Comparison of ENCODE assay signal across 23 cellular contexts in genomic region chr4:20028694-20029093, GRCh38.
DNase-seq lines count a peak whose midpoint lies in the region; ATAC-seq and TF ChIP-seq lines count a peak whose summit lies in the region.
"Had no signal": no experiment of that assay in that cellular context is flagged by ENCODE, and none has a peak within 500 bp of the region (broad histone marks: within the 10 kb centered on the region; RNA-seq: fewer than 3 reads in every experiment).

No MANE protein-coding gene starts in this region.

- no peaks in the 10 kb centered on the region for H3K36me3 Mint-ChIP-seq in MCF 10A (ENCODE audit: insufficient read depth, unreplicated experiment)
- H3K36me3 Mint-ChIP-seq: activated naive CD8-positive, alpha-beta T cell; CD14-positive monocyte had no signal

- no peaks in the 10 kb centered on the region for H4K20me1 ChIP-seq in Karpas-422 (ENCODE audit: insufficient read depth, low read depth, low read length)

- intact Hi-C loops in MCF 10A (cut with micrococcal nuclease), result no loop called here
- intact Hi-C loops in breast epithelium (cut with DNase I; ENCODE audit: low total_unique reads), result no loop called here

- H3K9me2 ChIP-seq in Karpas-422 (replicated peaks; ENCODE audit: insufficient read depth, low read length), result no peaks in the 10 kb centered on the region

- H3K79me2 ChIP-seq in Karpas-422 (ENCODE audit: low read length), result no peaks in the 10 kb centered on the region

- H3K4me1 Mint-ChIP-seq in MCF 10A (ENCODE audit: insufficient read depth, unreplicated experiment), result peaks cover 8% of the 10 kb centered on the region
- H3K4me1 Mint-ChIP-seq: CD14-positive monocyte, nephron had no signal

- no peak for TF ChIP-seq POLR2A in breast epithelium (IDR thresholded peaks at IDR 0.05)

- ATAC-seq in foreskin keratinocyte (peak; percentile 83), GM21447 (IDR thresholded peaks at IDR 0.05; ENCODE audit: unreplicated experiment) (no peak)
- ATAC-seq: activated CD4-positive, CD25-positive, alpha-beta regulatory T cell treated with anti-CD3 and anti-CD28 coated beads, Interleukin-2, amount 50 U/mL, for 24 hours had no signal

- H3K27me3 ChIP-seq in breast epithelium (no peaks in the 10 kb centered on the region), foreskin keratinocyte (no peaks in the 10 kb centered on the region), Karpas-422 (ENCODE audit: low read length) (no peaks in the 10 kb centered on the region)
- H3K27me3 ChIP-seq: esophagus muscularis mucosa, testis had no signal

- H3K36me3 ChIP-seq in breast epithelium (no peaks in the 10 kb centered on the region), Karpas-422 (ENCODE audit: insufficient read depth, low read length) (no peaks in the 10 kb centered on the region)
- H3K36me3 ChIP-seq: esophagus muscularis mucosa had no signal

- H3K4me1 ChIP-seq in breast epithelium (no peaks in the 10 kb centered on the region), foreskin keratinocyte (peaks cover 26% of the 10 kb centered on the region), Karpas-422 (ENCODE audit: low read length) (no peaks in the 10 kb centered on the region)
- H3K4me1 ChIP-seq: testis had no signal

- H3K9me3 ChIP-seq in breast epithelium (no peaks in the 10 kb centered on the region), Karpas-422 (ENCODE audit: low read length) (peaks cover 26% of the 10 kb centered on the region)
- H3K9me3 ChIP-seq: esophagus muscularis mucosa, testis had no signal

- peak overlapping the region; percentile 79 for H3K27ac Mint-ChIP-seq in MCF 10A (ENCODE audit: low read depth, unreplicated experiment)
- H3K27ac Mint-ChIP-seq: activated naive CD8-positive, alpha-beta T cell; CD14-positive monocyte; nephron; progenitor cell of endocrine pancreas had no signal

- POLR2A ChIA-PET in MCF 10A (lab: Yijun Ruan, JAX), result interaction anchor here (1.3 kb wide), 1 partner anchor 8 kb away, joined by 3 read pairs; no protein-coding TSS in a partner anchor

- no peak overlapping the region for H2AFZ ChIP-seq in Karpas-422 (ENCODE audit: low read length)

- in situ Hi-C loops in astrocyte of the spinal cord (cut with HindIII; ENCODE audit: low sequenced_read_pairs), result no loop called here

- H3K4me3 Mint-ChIP-seq in MCF 10A (ENCODE audit: unreplicated experiment), result peak overlapping the region; percentile 23
- H3K4me3 Mint-ChIP-seq: activated naive CD8-positive, alpha-beta T cell; CD14-positive monocyte; nephron had no signal

- no peak for TF ChIP-seq CTCF in MCF 10A (IDR thresholded peaks at IDR 0.05; ENCODE audit: unreplicated experiment)
- TF ChIP-seq CTCF in breast epithelium (IDR thresholded peaks at IDR 0.05), result no peak
- TF ChIP-seq CTCF in astrocyte of the spinal cord (IDR thresholded peaks at IDR 0.05; ENCODE audit: low read depth, low read length), result no peak
- no peak for TF ChIP-seq CTCF in foreskin keratinocyte (conservative IDR thresholded peaks at IDR 0.05)

- DNase-seq in MCF 10A (ENCODE audit: unreplicated experiment), result peak; percentile 36
- no peak for DNase-seq in breast epithelium (ENCODE audit: low spot score in 2 of 2)
- peak; percentile 67 for DNase-seq in astrocyte of the spinal cord (ENCODE audit: low read depth, low spot score)
- DNase-seq in foreskin keratinocyte, result peak; percentile 34 to 71
- DNase-seq in Karpas-422, result no peak
- DNase-seq in T-helper 2 cell, result no peak
- no peak for DNase-seq in activated CD4-positive, alpha-beta T cell treated with anti-CD3 and anti-CD28 coated beads for 4 hours
- DNase-seq: activated CD8-positive, alpha-beta memory T cell treated with anti-CD3 and anti-CD28 coated beads for 24 hours; DMS153; dorsolateral prefrontal cortex; hippocampal formation; MV-4-11; NCI-H2081 treated with DMSO at 0.1 percent for 48 hours; NCI-H524; SHP77 treated with DMSO at 0.1 percent for 48 hours; testis had no signal

- H3K9me3 Mint-ChIP-seq in MCF 10A (ENCODE audit: unreplicated experiment), result peaks cover 8% of the 10 kb centered on the region

- CTCF ChIA-PET in MCF 10A (lab: Yijun Ruan, JAX), result no interaction called here

- no peaks in the 10 kb centered on the region for H3K27me3 Mint-ChIP-seq in MCF 10A (ENCODE audit: insufficient read depth, unreplicated experiment)
- H3K27me3 Mint-ChIP-seq: activated naive CD8-positive, alpha-beta T cell; progenitor cell of endocrine pancreas had no signal

- no peak overlapping the region for H3K4me3 ChIP-seq in breast epithelium
- no peak overlapping the region for H3K4me3 ChIP-seq in astrocyte of the spinal cord (ENCODE audit: low read depth, low read length)
- no peak overlapping the region for H3K4me3 ChIP-seq in Karpas-422 (ENCODE audit: low read length)
- H3K4me3 ChIP-seq: dorsolateral prefrontal cortex, esophagus muscularis mucosa, testis had no signal

- no peak overlapping the region for H3K4me2 ChIP-seq in Karpas-422 (ENCODE audit: low read depth, low read length, poor library complexity, severe bottlenecking)

- no TSS peak for BruUV-seq in MCF 10A (replicated peaks; lab: Mats Ljungman, UMichigan)

- H3K27ac ChIP-seq in breast epithelium (no peak overlapping the region), foreskin keratinocyte (no peak overlapping the region), Karpas-422 (ENCODE audit: low read length) (no peak overlapping the region)
- H3K27ac ChIP-seq: dorsolateral prefrontal cortex, esophagus muscularis mucosa, testis had no signal

- H3K9ac ChIP-seq in Karpas-422 (ENCODE audit: low read length), result no peak overlapping the region

Comparison
In these comparisons a context has a peak if more than half of its experiments do, and no peak if none do; other contexts are left out.
1. DNase-seq: peak in MCF 10A (single experiment), astrocyte of the spinal cord (single experiment) and foreskin keratinocyte (2 of 2); none in breast epithelium (0 of 2), Karpas-422 (single experiment), T-helper 2 cell (0 of 5) and activated CD4-positive, alpha-beta T cell treated with anti-CD3 and anti-CD28 coated beads for 4 hours (0 of 2).